8 cellular contexts compared by ENCODE assay signal in the genomic region with DNA sequence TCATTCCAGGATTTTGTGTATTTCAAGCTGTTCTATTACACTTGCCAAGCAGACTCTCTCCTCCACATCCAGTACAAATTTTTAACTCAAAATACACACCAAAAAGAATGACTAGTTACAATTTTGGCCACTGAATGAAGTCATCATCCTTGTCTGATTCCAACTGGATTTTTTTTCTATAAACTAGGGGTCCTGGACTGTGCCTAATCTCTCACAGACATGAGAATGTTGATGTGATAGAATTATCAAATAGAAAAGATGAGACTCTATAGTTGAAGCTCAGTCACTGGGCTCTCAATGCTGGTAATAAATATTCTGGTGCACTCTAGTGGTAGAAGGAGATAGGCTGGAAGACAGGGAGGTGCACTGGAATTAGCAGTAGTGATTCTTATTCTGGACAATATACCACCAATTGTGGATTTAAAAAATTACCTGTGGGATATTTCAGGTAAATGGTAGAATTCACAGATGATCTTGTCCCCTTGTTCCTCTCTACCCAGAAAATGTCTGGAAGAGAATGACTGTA.
DNase-seq lines count a peak whose midpoint lies in the region; ATAC-seq, FAIRE-seq and TF ChIP-seq lines count a peak whose summit lies in the region.

No MANE protein-coding gene starts in this region.

- TF ChIP-seq CTCF in WERI-Rb-1 (IDR thresholded peaks at IDR 0.05; ENCODE audit: low read depth, low read length) (peak; percentile 51), right lobe of liver (IDR thresholded peaks at IDR 0.05) (peak; percentile 33 to 42 (median 34)), sigmoid colon (IDR thresholded peaks at IDR 0.05) (peak in 1 of 4 experiments; percentile 24)

- no peak for FAIRE-seq in GM12892 (lab: Jason Lieb, UNC)

- H3K9me3 ChIP-seq in WERI-Rb-1 (ENCODE audit: severe bottlenecking), result no peaks in the 10 kb centered on the region
- H3K9me3 ChIP-seq in right lobe of liver, result no peaks in the 10 kb centered on the region
- H3K9me3 ChIP-seq in sigmoid colon, result no peaks in the 10 kb centered on the region

- peak in 3 of 4 donors; percentile 61 to 65 (median 63) for ATAC-seq in right lobe of liver

- intact Hi-C loops in right lobe of liver (cut with DNase I), result no loop called here
- intact Hi-C loops in sigmoid colon (cut with DNase I), result no loop called here

- no peaks in the 10 kb centered on the region for H3K36me3 ChIP-seq in WERI-Rb-1
- H3K36me3 ChIP-seq in right lobe of liver, result no peaks in the 10 kb centered on the region
- no peaks in the 10 kb centered on the region for H3K36me3 ChIP-seq in sigmoid colon

- H3K4me3 ChIP-seq in WERI-Rb-1 (ENCODE audit: low read depth, low read length), result no peak overlapping the region
- H3K4me3 ChIP-seq in right lobe of liver, result no peak overlapping the region
- no peak overlapping the region for H3K4me3 ChIP-seq in sigmoid colon

- TF ChIP-seq EP300 in sigmoid colon (IDR thresholded peaks at IDR 0.05), result no peak

- no peaks in the 10 kb centered on the region for H3K4me1 ChIP-seq in right lobe of liver
- H3K4me1 ChIP-seq in sigmoid colon, result no peaks in the 10 kb centered on the region

- DNase-seq in DMS 273 (lab: John Stamatoyannopoulos, UW; ENCODE audit: unreplicated experiment) (peak; percentile 65), HuH-7 (ENCODE audit: low spot score) (peak; percentile 1), WERI-Rb-1 (peak; percentile 15), right lobe of liver (no peak), sigmoid colon (no peak), T-helper 9 cell (no peak), GM12892 (ENCODE audit: insufficient read length) (no peak), HK-2 (ENCODE audit: unreplicated experiment) (no peak)

- TF ChIP-seq POLR2A in right lobe of liver (IDR thresholded peaks at IDR 0.05) (no peak), sigmoid colon (IDR thresholded peaks at IDR 0.05) (no peak), GM12892 (IDR thresholded peaks at IDR 0.05; ENCODE audit: low read depth, low read length) (no peak)

- no peak overlapping the region for H3K27ac ChIP-seq in WERI-Rb-1
- no peak overlapping the region for H3K27ac ChIP-seq in right lobe of liver
- no peak overlapping the region for H3K27ac ChIP-seq in sigmoid colon

- H3K27me3 ChIP-seq in WERI-Rb-1 (ENCODE audit: insufficient read depth, low read depth, severe bottlenecking) (no peaks in the 10 kb centered on the region), right lobe of liver (no peaks in the 10 kb centered on the region), sigmoid colon (no peaks in the 10 kb centered on the region)

Comparison
In these comparisons a context has a peak if more than half of its experiments do, and no peak if none do; other contexts are left out.
1. DNase-seq: peak in DMS 273 (single experiment), HuH-7 (single experiment) and WERI-Rb-1 (single experiment); none in right lobe of liver (0 of 3), sigmoid colon (single experiment), T-helper 9 cell (single experiment), GM12892 (single experiment) and HK-2 (single experiment).